ENCODE assay signal across 8 cellular contexts in genomic region chr11:63671322-63672155, GRCh38. TPM values are rescaled to one million over a fixed set of nuclear protein-coding genes. Genes with fewer than 3 reads are reported as not detected.
DNase-seq lines count a peak whose midpoint lies in the region; ATAC-seq and TF ChIP-seq lines count a peak whose summit lies in the region.

Gene ATL3, minus strand, starts transcription at chr11:63671376. Its CDS starts 41 bp downstream, at chr11:63671335.

- TF ChIP-seq EP300 in tibial nerve (IDR thresholded peaks at IDR 0.05) = peak; percentile 38 to 90

- H3K4me2 ChIP-seq in trophoblast cell (ENCODE audit: low read length) = peak within 1 kb of the TSS; percentile 94

- POLR2A ChIA-PET in T-cell (lab: Charles Lee) = interaction anchor here in 1 of 2 donors (0.5 kb wide), 1 partner anchor 27 kb away, joined by 6 read pairs; no protein-coding TSS in a partner anchor

- TF ChIP-seq POLR2A in tibial nerve (IDR thresholded peaks at IDR 0.05) = peak; percentile 49 to 84

- H3K79me1 ChIP-seq in trophoblast cell (ENCODE audit: low read length) = peaks cover 12% of the 10 kb centered on the region

- H3K4me3 Mint-ChIP-seq in T-cell = peak within 1 kb of the TSS; percentile 78 to 88 (median 83)

- intact Hi-C loops in cardiac septum (cut with DNase I) = loop anchor here (1.0 to 5.0 kb wide), 3 partner anchors 10 to 66 kb away; partner anchors contain the start of genes PLAAT3 and RTN3

- peak within 1 kb of the TSS; percentile 77 to 83 for H3K27ac Mint-ChIP-seq in T-cell

- peak within 1 kb of the TSS; percentile 33 for H2AFZ ChIP-seq in trophoblast cell (ENCODE audit: insufficient read depth, low read length, poor library complexity)

- peaks cover 7% of the 10 kb centered on the region for H3K79me2 ChIP-seq in trophoblast cell (ENCODE audit: control insufficient read depth, insufficient read depth, low read length, poor library complexity)

- peak within 1 kb of the TSS; percentile 86 for H3K18ac ChIP-seq in trophoblast cell (ENCODE audit: low read length)

- peak within 1 kb of the TSS; percentile 80 for H3K27ac ChIP-seq in adipose tissue (ENCODE audit: low read depth, low read length)
- peak within 1 kb of the TSS; percentile 4 for H3K27ac ChIP-seq in trophoblast cell (ENCODE audit: low read depth, low read length)
- peak within 1 kb of the TSS; percentile 95 to 99 (median 99) for H3K27ac ChIP-seq in tibial nerve

- H3K36me3 ChIP-seq in trophoblast cell (ENCODE audit: control insufficient read depth in 1 of 2, insufficient read depth in 2 of 2, low read length in 2 of 2) = peaks cover 0 to 3% of the 10 kb centered on the region in 2 experiments
- no peaks in the 10 kb centered on the region for H3K36me3 ChIP-seq in tibial nerve

- peak within 1 kb of the TSS; percentile 91 for H4K8ac ChIP-seq in trophoblast cell (ENCODE audit: low read depth, low read length)

- H2BK12ac ChIP-seq in trophoblast cell (ENCODE audit: low read length) = no peak within 1 kb of the TSS

- peaks cover 28 to 39% (median 30%) of the 10 kb centered on the region in 3 donors for H3K4me1 Mint-ChIP-seq in T-cell

- peak within 1 kb of the TSS; percentile 70 for H3K4me3 ChIP-seq in trophoblast cell (ENCODE audit: low read depth, low read length)
- H3K4me3 ChIP-seq in tibial nerve = peak within 1 kb of the TSS; percentile 63 to 96 (median 86)

- peak within 1 kb of the TSS; percentile 74 for H3K9ac ChIP-seq in trophoblast cell (ENCODE audit: low read length)

- H3K23ac ChIP-seq in trophoblast cell (ENCODE audit: low read length) = no peak within 1 kb of the TSS

- peak within 1 kb of the TSS; percentile 70 for H3K4ac ChIP-seq in trophoblast cell (ENCODE audit: low read depth, low read length)

- peaks cover 4% of the 10 kb centered on the region for H3K9me3 ChIP-seq in trophoblast cell (ENCODE audit: insufficient read depth, low read depth, low read length)
- H3K9me3 ChIP-seq in tibial nerve = no peaks in the 10 kb centered on the region

- H3K9me3 Mint-ChIP-seq in T-cell = no peaks in the 10 kb centered on the region

- H3K27me3 ChIP-seq in trophoblast cell (ENCODE audit: insufficient read depth, low read length) = no peaks in the 10 kb centered on the region
- no peaks in the 10 kb centered on the region for H3K27me3 ChIP-seq in tibial nerve

- H4K91ac ChIP-seq in trophoblast cell (ENCODE audit: low read depth, low read length) = peak within 1 kb of the TSS; percentile 81

- H2AK5ac ChIP-seq in trophoblast cell (ENCODE audit: low read length) = peak within 1 kb of the TSS; percentile 36

- ATAC-seq in HG02763 (IDR thresholded peaks at IDR 0.05; ENCODE audit: unreplicated experiment) (peak; percentile 90), T-cell (replicated peaks in 1 of 4) (peak; percentile 95 to 96 (median 95))

- H3K27me3 Mint-ChIP-seq in T-cell = no peaks in the 10 kb centered on the region

- CTCF ChIA-PET in T-cell (lab: Charles Lee) = interaction anchor here in 1 of 2 donors (0.6 to 1.4 kb wide), 4 partner anchors 10 to 806 kb away, joined by 4 to 6 read pairs (median 4); partner anchors contain the start of gene RTN3

- WGBS in adipose tissue, 3 donors = 11 to 12% (median 11%) methylated on average over 65 to 69 of the region's 69 CpGs
- no CpG with 5 or more reads among the region's 69 CpGs for WGBS in trophoblast cell (ENCODE audit: extremely low coverage, insufficient coverage, insufficient read length)
- WGBS in tibial nerve, 2 donors = 22 to 44% methylated on average over 15 to 33 of the region's 69 CpGs

- H2BK5ac ChIP-seq in trophoblast cell (ENCODE audit: low read depth, low read length, poor library complexity) = peak within 1 kb of the TSS; percentile 26

- DNase-seq in NCI-H1417 (lab: John Stamatoyannopoulos, UW) (peak; percentile 93 to 100 (median 99)), T-cell (peak; percentile 77 to 97 (median 89)), cardiac septum (ENCODE audit: low spot score) (peak; percentile 99), trophoblast cell (peak; percentile 98), tibial nerve (ENCODE audit: low spot score in 2 of 2) (peak; percentile 98 to 99)

- H4K12ac ChIP-seq in trophoblast cell (ENCODE audit: low read depth, low read length) = peak within 1 kb of the TSS; percentile 96

- H3K36me3 Mint-ChIP-seq in T-cell = peaks cover 4% of the 10 kb centered on the region

- H2BK120ac ChIP-seq in trophoblast cell (ENCODE audit: insufficient read depth, low read length, poor library complexity) = peak within 1 kb of the TSS; percentile 74

- TF ChIP-seq CTCF in GM12874 (IDR thresholded peaks at IDR 0.05; ENCODE audit: insufficient read depth, low read depth, low read length) (peak; percentile 29; the same call in 1 of the 2 replicates), tibial nerve (IDR thresholded peaks at IDR 0.05) (peak in 3 of 5 experiments; percentile 7 to 38 (median 11))

- peak within 1 kb of the TSS; percentile 41 for H3K14ac ChIP-seq in trophoblast cell (ENCODE audit: low read length)

- H3K4me1 ChIP-seq in trophoblast cell (ENCODE audit: control insufficient read depth in 1 of 2, insufficient read depth in 2 of 2, low read length in 2 of 2) (peaks cover 2 to 5% of the 10 kb centered on the region in 2 experiments), tibial nerve (peaks cover 0 to 43% (median 28%) of the 10 kb centered on the region in 4 donors)

RNA-seq across cellular contexts. Expression of gene ATL3, which starts in this region (rescaled TPM):
- total RNA-seq in T-cell = 10 to 100 TPM; 27.4 to 43.7 (median 37.6) TPM
- 10 to 100 TPM in 2 of 3 donors, 1 to 10 TPM in 1; 7.7 to 21.3 (median 16.6) TPM for polyA plus RNA-seq in adipose tissue
- total RNA-seq in cardiac septum = 15.1 TPM
- polyA plus RNA-seq in trophoblast cell (2013) = 17.6 and 18.0 TPM in 2 replicates
- total RNA-seq in tibial nerve = 100 to 1,000 TPM in 1 of 4 donors, 10 to 100 TPM in 3; 81.4 to 102 (median 92.9) TPM

Comparison
In these comparisons a context has a peak if more than half of its experiments do, and no peak if none do; other contexts are left out.
1. Peak in every context shown above with its lines: DNase-seq, ATAC-seq, H3K4me3 ChIP-seq and H3K27ac ChIP-seq.
2. H3K27ac ChIP-seq: peak in every context shown above with its lines; median percentile 99 in tibial nerve; 80 in adipose tissue; 4 in trophoblast cell.